ENCODE assay signal across 8 cellular contexts in genomic region chr17:64929419-64930209, GRCh38. TPM values are rescaled to one million over a fixed set of nuclear protein-coding genes. Genes with fewer than 3 reads are reported as not detected.
DNase-seq lines count a peak whose midpoint lies in the region; ATAC-seq and TF ChIP-seq lines count a peak whose summit lies in the region.
"Not testable (repeated sequence)": the region's sequence is repeated elsewhere in the genome, so short reads cannot be mapped to it uniquely, and the experiment has no call there.

No MANE protein-coding gene starts in this region.

- not testable (repeated sequence) for H3K27me3 Mint-ChIP-seq in CD4-positive, alpha-beta T cell; activated CD8-positive, alpha-beta T cell treated with anti-CD3 and anti-CD28 coated beads for 36 hours; activated naive CD4-positive, alpha-beta T cell treated with anti-CD3 and anti-CD28 coated beads, Interleukin-2, amount 50 U/mL, for 24 hours

- H3K27me3 ChIP-seq in CD4-positive, alpha-beta T cell (ENCODE audit: control insufficient read depth, insufficient read depth, low read length) = not testable (repeated sequence)

- POLR2A ChIA-PET in CD4-positive, alpha-beta T cell (lab: Charles Lee); activated CD8-positive, alpha-beta T cell treated with anti-CD3 and anti-CD28 coated beads for 36 hours (lab: Charles Lee): not testable (repeated sequence)

- not testable (repeated sequence) for H3K4me1 Mint-ChIP-seq in CD4-positive, alpha-beta T cell (ENCODE audit: low read depth)
- H3K4me1 Mint-ChIP-seq in activated CD8-positive, alpha-beta T cell treated with anti-CD3 and anti-CD28 coated beads for 36 hours (ENCODE audit: low read depth) = peaks cover 33% of the 10 kb centered on the region
- peaks cover 34% of the 10 kb centered on the region for H3K4me1 Mint-ChIP-seq in activated naive CD4-positive, alpha-beta T cell treated with anti-CD3 and anti-CD28 coated beads, Interleukin-2, amount 50 U/mL, for 24 hours
- peaks cover 24% of the 10 kb centered on the region for H3K4me1 Mint-ChIP-seq in stimulated activated effector memory CD8-positive, alpha-beta T cell treated with anti-CD3 and anti-CD28 coated beads, Interleukin-12 subunit alpha, Interleukin-12 subunit beta, amount 100 ng/mL, for 72 hours

- TF ChIP-seq CTCF in CD4-positive, alpha-beta T cell (IDR thresholded peaks at IDR 0.05); activated CD8-positive, alpha-beta T cell treated with anti-CD3 and anti-CD28 coated beads for 36 hours (IDR thresholded peaks at IDR 0.05); fibroblast of the aortic adventitia (IDR thresholded peaks at IDR 0.05; ENCODE audit: insufficient read depth, low read length): not testable (repeated sequence)

- H3K27ac ChIP-seq in CD4-positive, alpha-beta T cell (ENCODE audit: low read depth, low read length) = not testable (repeated sequence)

- not testable (repeated sequence) for H3K36me3 Mint-ChIP-seq in CD4-positive, alpha-beta T cell (ENCODE audit: low read depth); activated CD8-positive, alpha-beta T cell treated with anti-CD3 and anti-CD28 coated beads for 36 hours (ENCODE audit: low read depth); activated naive CD4-positive, alpha-beta T cell treated with anti-CD3 and anti-CD28 coated beads, Interleukin-2, amount 50 U/mL, for 24 hours; stimulated activated effector memory CD8-positive, alpha-beta T cell treated with anti-CD3 and anti-CD28 coated beads, Interleukin-12 subunit alpha, Interleukin-12 subunit beta, amount 100 ng/mL, for 72 hours

- peak in 2 of 10 experiments; percentile 14 to 20 for DNase-seq in CD4-positive, alpha-beta T cell
- DNase-seq in HT1080 (ENCODE audit: low read depth) (peak; percentile 90), SW480 (ENCODE audit: low spot score) (peak; percentile 50), fibroblast of the aortic adventitia (ENCODE audit: low read depth) (peak; percentile 20), renal cortical epithelial cell (ENCODE audit: low read depth) (peak; percentile 76)
- DNase-seq in activated CD8-positive, alpha-beta T cell treated with anti-CD3 and anti-CD28 coated beads for 36 hours = peak; percentile 48
- peak in 1 of 2 donors; percentile 51 for DNase-seq in stimulated activated effector memory CD8-positive, alpha-beta T cell treated with anti-CD3 and anti-CD28 coated beads, Interleukin-12 subunit alpha, Interleukin-12 subunit beta, amount 100 ng/mL, for 72 hours (ENCODE audit: low spot score in 2 of 2)

- CTCF ChIA-PET in CD4-positive, alpha-beta T cell (lab: Charles Lee) = not testable (repeated sequence)
- CTCF ChIA-PET in activated CD8-positive, alpha-beta T cell treated with anti-CD3 and anti-CD28 coated beads for 36 hours (lab: Charles Lee) = interaction anchor here (0.7 to 0.9 kb wide), 2 partner anchors 9 to 10 kb away, joined by 3 to 4 read pairs; partner anchors contain the start of gene LRRC37A3

- not testable (repeated sequence) for H3K9me3 ChIP-seq in CD4-positive, alpha-beta T cell (ENCODE audit: control insufficient read depth, low read length)

- H3K27ac Mint-ChIP-seq in CD4-positive, alpha-beta T cell = peak overlapping the region; percentile 22
- H3K27ac Mint-ChIP-seq in activated CD8-positive, alpha-beta T cell treated with anti-CD3 and anti-CD28 coated beads for 36 hours = not testable (repeated sequence)
- peak overlapping the region; percentile 78 for H3K27ac Mint-ChIP-seq in activated naive CD4-positive, alpha-beta T cell treated with anti-CD3 and anti-CD28 coated beads, Interleukin-2, amount 50 U/mL, for 24 hours
- peak overlapping the region; percentile 3 for H3K27ac Mint-ChIP-seq in stimulated activated effector memory CD8-positive, alpha-beta T cell treated with anti-CD3 and anti-CD28 coated beads, Interleukin-12 subunit alpha, Interleukin-12 subunit beta, amount 100 ng/mL, for 72 hours

- peak; percentile 58 for ATAC-seq in CD4-positive, alpha-beta T cell (ENCODE audit: poor library complexity)
- ATAC-seq in activated CD8-positive, alpha-beta T cell treated with anti-CD3 and anti-CD28 coated beads for 36 hours = peak; percentile 78
- ATAC-seq in stimulated activated effector memory CD8-positive, alpha-beta T cell treated with anti-CD3 and anti-CD28 coated beads, Interleukin-12 subunit alpha, Interleukin-12 subunit beta, amount 100 ng/mL, for 72 hours = peak; percentile 99

- intact Hi-C loops in CD4-positive, alpha-beta T cell (cut with DNase I, micrococcal nuclease) = loop anchor here in 1 of 2 experiments (10.0 kb wide), 1 partner anchor 1235 kb away; no protein-coding TSS in a partner anchor
- intact Hi-C loops in activated CD8-positive, alpha-beta T cell treated with anti-CD3 and anti-CD28 coated beads for 36 hours (cut with micrococcal nuclease) = not testable (repeated sequence)

- not testable (repeated sequence) for H3K4me3 ChIP-seq in fibroblast of the aortic adventitia (ENCODE audit: low read depth, low read length)

- H3K4me3 Mint-ChIP-seq in CD4-positive, alpha-beta T cell; activated CD8-positive, alpha-beta T cell treated with anti-CD3 and anti-CD28 coated beads for 36 hours; activated naive CD4-positive, alpha-beta T cell treated with anti-CD3 and anti-CD28 coated beads, Interleukin-2, amount 50 U/mL, for 24 hours; stimulated activated effector memory CD8-positive, alpha-beta T cell treated with anti-CD3 and anti-CD28 coated beads, Interleukin-12 subunit alpha, Interleukin-12 subunit beta, amount 100 ng/mL, for 72 hours: not testable (repeated sequence)

- not testable (repeated sequence) for H3K9me3 Mint-ChIP-seq in CD4-positive, alpha-beta T cell; activated CD8-positive, alpha-beta T cell treated with anti-CD3 and anti-CD28 coated beads for 36 hours; activated naive CD4-positive, alpha-beta T cell treated with anti-CD3 and anti-CD28 coated beads, Interleukin-2, amount 50 U/mL, for 24 hours; stimulated activated effector memory CD8-positive, alpha-beta T cell treated with anti-CD3 and anti-CD28 coated beads, Interleukin-12 subunit alpha, Interleukin-12 subunit beta, amount 100 ng/mL, for 72 hours

RNA-seq across cellular contexts. Expression of gene LRRC37A3, which starts 10.3 kb away (rescaled TPM):
- total RNA-seq in CD4-positive, alpha-beta T cell = 1 to 10 TPM; 7.6 to 8.0 TPM
- total RNA-seq in HT1080 (2014; rRNA removed; shearing (Covaris generic)) = 1.3 and 2.0 TPM in 2 replicates
- 0.15 and 0.46 TPM in 2 replicates for polyA plus RNA-seq in HT1080 (2015; cell fraction: cytosol; rRNA removed)
- 2.3 and 4.8 TPM in 2 replicates for polyA plus RNA-seq in HT1080 (2015; cell fraction: nucleus; rRNA removed)
- total RNA-seq in activated CD8-positive, alpha-beta T cell treated with anti-CD3 and anti-CD28 coated beads for 36 hours = 1 to 10 TPM; 4.3 to 4.8 TPM
- total RNA-seq in fibroblast of the aortic adventitia (ENCODE audit: low replicate concordance) = 8.9 and 10.1 TPM in 2 replicates
- total RNA-seq in renal cortical epithelial cell = 1.4 and 7.6 TPM in 2 replicates
